Comparison of ENCODE assay signal across 9 cellular contexts in the genomic region with DNA sequence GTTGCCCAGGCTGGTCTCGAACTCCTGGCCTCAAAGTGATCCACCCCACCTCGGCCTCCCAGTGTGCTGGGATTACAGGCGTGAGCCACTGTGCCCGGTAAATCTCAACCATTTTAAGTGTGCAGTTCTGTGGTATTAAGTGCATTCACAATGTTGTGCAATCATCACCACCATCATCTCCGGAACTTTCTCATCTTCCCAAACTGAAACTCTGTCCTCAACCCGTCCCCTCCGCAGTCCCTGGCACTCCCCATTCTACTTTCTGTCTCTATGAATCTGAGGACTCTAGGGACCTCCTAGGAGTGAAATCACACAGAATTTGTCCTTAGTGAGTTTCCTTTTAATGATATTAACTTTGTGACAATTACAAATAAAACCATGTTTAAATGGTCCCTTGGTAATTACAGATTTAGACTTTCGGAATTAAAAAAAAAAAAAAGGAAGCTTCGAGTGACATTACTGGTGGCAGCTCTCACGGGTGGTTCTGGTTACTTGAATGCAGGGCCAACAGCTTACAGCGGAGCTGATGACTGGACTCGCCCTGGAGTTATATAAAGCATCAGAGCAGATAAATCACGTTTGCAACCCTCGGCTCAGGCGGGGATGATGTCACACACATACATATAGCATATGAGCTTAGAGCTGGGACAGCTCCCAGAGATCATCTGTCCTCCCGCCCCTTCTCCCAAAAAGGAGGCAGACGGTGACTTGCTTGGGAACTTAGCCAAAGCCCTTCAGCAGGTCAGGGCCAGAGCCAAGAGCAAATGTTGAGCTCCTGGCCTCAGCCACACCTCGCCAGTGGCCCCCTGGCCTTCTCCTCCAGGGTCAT.
DNase-seq lines count a peak whose midpoint lies in the region; ATAC-seq and TF ChIP-seq lines count a peak whose summit lies in the region.
"Had no signal": no experiment of that assay in that cellular context is flagged by ENCODE, and none has a peak within 500 bp of the region (broad histone marks: within the 10 kb centered on the region; RNA-seq: fewer than 3 reads in every experiment).

No MANE protein-coding gene starts in this region.

- in situ Hi-C loops in astrocyte of the spinal cord (cut with HindIII; ENCODE audit: low sequenced_read_pairs) (no loop called here), transverse colon (cut with MboI; ENCODE audit: low pct_ligation_motif_present in 1 of 4, low pct_unique_long_range_greater_than_20kb in 1 of 4, low sequenced_read_pairs in 3 of 4) (no loop called here)

- TF ChIP-seq CTCF in astrocyte of the spinal cord (IDR thresholded peaks at IDR 0.05; ENCODE audit: low read depth, low read length) (no peak), lower leg skin (IDR thresholded peaks at IDR 0.05) (no peak), transverse colon (IDR thresholded peaks at IDR 0.05) (no peak), GM20000 (IDR thresholded peaks at IDR 0.05; ENCODE audit: extremely low read depth, missing control alignments) (no peak)

- H3K27me3 ChIP-seq in transverse colon = no peaks in the 10 kb centered on the region

- no peaks in the 10 kb centered on the region for H3K9me3 ChIP-seq in transverse colon

- DNase-seq in LHCN-M2 (ENCODE audit: low read depth) (peak; percentile 87), astrocyte of the spinal cord (ENCODE audit: low read depth, low spot score) (peak; percentile 35), lower leg skin (ENCODE audit: low spot score in 2 of 2) (peak; percentile 73 to 91), transverse colon (peak; percentile 40), HuH-7 (ENCODE audit: low spot score) (no peak), GM20000 (ENCODE audit: low spot score) (no peak), HPDE6-E6E7 (ENCODE audit: extremely low spot score) (no peak)
- DNase-seq: activated naive CD8-positive, alpha-beta T cell treated with anti-CD3 and anti-CD28 coated beads, Interleukin-2, amount 10 ng/mL, durations not matched to agents 7 days and 5 days had no signal

- ATAC-seq in GM21390 (IDR thresholded peaks at IDR 0.05; ENCODE audit: unreplicated experiment) = no peak

- H3K36me3 ChIP-seq in transverse colon = peaks cover 0 to 16% (median 6%) of the 10 kb centered on the region in 4 donors

- 43% methylated on average over 18 of the region's 18 CpGs for WGBS in lower leg skin, 2 donors
- 60 to 68% methylated on average over 8 to 18 of the region's 18 CpGs for WGBS in transverse colon (ENCODE audit: low coverage in 1 of 2), 2 donors

- TF ChIP-seq EP300 in transverse colon (IDR thresholded peaks at IDR 0.05; ENCODE audit: low read depth) = no peak

- TF ChIP-seq POLR2A in lower leg skin (IDR thresholded peaks at IDR 0.05) (no peak), transverse colon (IDR thresholded peaks at IDR 0.05) (no peak)

- peaks cover 0 to 5% (median 0%) of the 10 kb centered on the region in 4 donors for H3K4me1 ChIP-seq in transverse colon

- H3K27ac ChIP-seq in transverse colon = peak overlapping the region; percentile 68 to 86 (median 74)

- no peak overlapping the region for H3K4me3 ChIP-seq in astrocyte of the spinal cord (ENCODE audit: low read depth, low read length)
- no peak overlapping the region for H3K4me3 ChIP-seq in lower leg skin (ENCODE audit: low read depth, poor library complexity, severe bottlenecking)
- H3K4me3 ChIP-seq in transverse colon = no peak overlapping the region

- intact Hi-C loops in lower leg skin (cut with DNase I; ENCODE audit: low total_unique reads) (no loop called here), transverse colon (cut with DNase I; ENCODE audit: low total_unique reads) (no loop called here)

Comparison
In these comparisons a context has a peak if more than half of its experiments do, and no peak if none do; other contexts are left out.
1. DNase-seq: peak in LHCN-M2 (single experiment), astrocyte of the spinal cord (single experiment), lower leg skin (2 of 2) and transverse colon (single experiment); none in HuH-7 (single experiment), GM20000 (single experiment) and HPDE6-E6E7 (single experiment).